ENCODE assay signal across 1 cellular context in genomic region chr7:121431389-121431788, GRCh38.
TF ChIP-seq lines count a peak whose summit lies in the region.

No MANE protein-coding gene starts in this region.

TF ChIP-seq in HepG2, 621 proteins besides CTCF, POLR2A, EP300 and RAD21:
- TF ChIP-seq HINFP (CRISPR knock-in tag; IDR thresholded peaks at IDR 0.05; ENCODE audit: low read depth) (no peak), ATF7 (IDR thresholded peaks at IDR 0.05) (peak; percentile 71), ATF7 (CRISPR knock-in tag; IDR thresholded peaks at IDR 0.05) (no peak)
